8 cellular contexts compared by ENCODE assay signal in the genomic region with DNA sequence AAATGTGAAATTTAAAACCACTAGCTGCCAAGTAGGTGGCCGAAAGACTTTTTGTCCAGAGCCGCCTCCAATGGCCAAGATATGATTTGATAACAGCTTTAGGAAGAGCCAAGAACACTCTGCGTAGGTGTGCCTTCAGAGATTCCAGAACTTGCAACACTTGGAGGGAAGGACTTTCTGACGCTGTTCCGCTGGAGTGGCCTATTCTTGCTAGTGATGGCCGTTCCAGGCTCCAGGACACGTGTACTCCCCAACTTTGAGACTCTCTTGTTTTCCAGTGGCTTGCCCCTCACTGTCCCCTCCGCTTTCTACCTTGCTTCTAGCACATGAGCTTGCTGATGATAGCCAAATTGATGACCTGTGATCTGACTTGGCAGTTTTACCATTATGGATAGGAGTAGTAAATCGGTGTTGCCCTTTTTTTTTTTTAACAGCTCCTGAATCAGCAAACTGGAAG. TPM values are rescaled to one million over a fixed set of nuclear protein-coding genes. Genes with fewer than 3 reads are reported as not detected.
DNase-seq lines count a peak whose midpoint lies in the region; ATAC-seq and TF ChIP-seq lines count a peak whose summit lies in the region.

No MANE protein-coding gene starts in this region.

- 0 out of 2 replicates have a peak overlapping the region, but pooled peaks have one; percentile 4 for H3K18ac ChIP-seq in IMR-90 (ENCODE audit: low read depth, low read length)

- CTCF ChIA-PET in IMR-90 (lab: Yijun Ruan, JAX), result interaction anchor here (0.7 to 3.0 kb wide), 2 partner anchors 29 to 48 kb away, joined by 3 to 17 read pairs; no protein-coding TSS in a partner anchor
- CTCF ChIA-PET in activated CD8-positive, alpha-beta T cell treated with anti-CD3 and anti-CD28 coated beads, Interleukin-2, amount 10 ng/mL, durations not matched to agents 7 days and 5 days (lab: Charles Lee), result interaction anchor here (1.2 to 2.0 kb wide), 3 partner anchors 30 to 237 kb away, joined by 3 to 16 read pairs (median 7); a partner anchor contains a TSS

- H3K4me1 ChIP-seq in IMR-90 (ENCODE audit: control insufficient read depth, insufficient read depth, low read length), result peaks cover 16% of the 10 kb centered on the region

- in situ Hi-C loops in IMR-90 (cut with MboI; ENCODE audit: low sequenced_read_pairs), result no loop called here

- peak overlapping the region; percentile 28 for H3K56ac ChIP-seq in IMR-90 (ENCODE audit: extremely low read depth, insufficient read depth, low read length)

- H3F3A ChIP-seq in neural cell (ENCODE audit: insufficient read depth, low read length, poor library complexity, severe bottlenecking), result no peaks in the 10 kb centered on the region

- peaks cover 60% of the 10 kb centered on the region for H3K4me1 Mint-ChIP-seq in activated CD8-positive, alpha-beta T cell treated with anti-CD3 and anti-CD28 coated beads, Interleukin-2, amount 10 ng/mL, durations not matched to agents 7 days and 5 days (ENCODE audit: low read depth)

- peaks cover 13% of the 10 kb centered on the region for H3K36me3 ChIP-seq in IMR-90 (ENCODE audit: control insufficient read depth, insufficient read depth, low read length)
- H3K36me3 ChIP-seq in neural cell (ENCODE audit: insufficient read depth, low read length), result peaks cover 9% of the 10 kb centered on the region

- H3K4ac ChIP-seq in IMR-90 (ENCODE audit: low read depth, low read length), result peak overlapping the region; percentile 91

- peak overlapping the region; percentile 75 for H2AK9ac ChIP-seq in IMR-90 (replicated peaks; ENCODE audit: low read depth, low read length, poor library complexity)

- H3K27ac ChIP-seq in IMR-90 (ENCODE audit: insufficient read depth, low read length) (peak overlapping the region; percentile 98), neural cell (ENCODE audit: low read length) (peak overlapping the region; percentile 72)

- peak overlapping the region; percentile 98 for H3K9ac ChIP-seq in IMR-90 (ENCODE audit: low read depth, low read length)
- peak overlapping the region; percentile 89 for H3K9ac ChIP-seq in neural cell (ENCODE audit: low read length)

- H4K20me1 ChIP-seq in IMR-90 (ENCODE audit: insufficient read depth, low read length) (peaks cover 23% of the 10 kb centered on the region; the same call in 1 of the 2 replicates), neural cell (ENCODE audit: insufficient read depth) (no peaks in the 10 kb centered on the region)

- ATAC-seq in IMR-90 (ENCODE audit: low read depth), result no peak; the same call in 1 of the 2 replicates
- ATAC-seq in activated CD8-positive, alpha-beta T cell treated with anti-CD3 and anti-CD28 coated beads, Interleukin-2, amount 10 ng/mL, durations not matched to agents 7 days and 5 days, result no peak
- no peak for ATAC-seq in HG02938 (IDR thresholded peaks at IDR 0.05; ENCODE audit: unreplicated experiment)

- dilution Hi-C loops in IMR-90 (cut with HindIII; ENCODE audit: low sequenced_read_pairs, unreplicated experiment), result no loop called here

- 0% methylated on average over 6 of the region's 9 CpGs; no CpG with 5 or more reads in 1 of the 2 experiments for WGBS in IMR-90 (ENCODE audit: extremely low coverage in 2 of 2, insufficient read length in 1 of 2), 2 experiments

- H3K9me2 ChIP-seq in neural cell (ENCODE audit: insufficient read depth, low read length), result no peaks in the 10 kb centered on the region

- H3K4me3 Mint-ChIP-seq in activated CD8-positive, alpha-beta T cell treated with anti-CD3 and anti-CD28 coated beads, Interleukin-2, amount 10 ng/mL, durations not matched to agents 7 days and 5 days, result peak overlapping the region; percentile 93

- no peak for TF ChIP-seq CTCF in IMR-90 (conservative IDR thresholded peaks at IDR 0.05; ENCODE audit: low read depth, low read length)
- no peak for TF ChIP-seq CTCF in neural cell (IDR thresholded peaks at IDR 0.05; ENCODE audit: poor library complexity, severe bottlenecking)

- no TSS peak for BruUV-seq in IMR-90 (replicated peaks; lab: Mats Ljungman, UMichigan)

- H3K9me1 ChIP-seq in IMR-90 (ENCODE audit: insufficient read depth, low read length), result peaks cover 7% of the 10 kb centered on the region; the same call in 1 of the 2 replicates

- no peaks in the 10 kb centered on the region for H3K27me3 Mint-ChIP-seq in activated CD8-positive, alpha-beta T cell treated with anti-CD3 and anti-CD28 coated beads, Interleukin-2, amount 10 ng/mL, durations not matched to agents 7 days and 5 days (ENCODE audit: low read depth)

- peak overlapping the region; percentile 97 for H2AFZ ChIP-seq in IMR-90 (replicated peaks; ENCODE audit: low read length, poor library complexity)
- peak overlapping the region; percentile 75 for H2AFZ ChIP-seq in neural cell (ENCODE audit: low read depth, low read length)

- TF ChIP-seq RAD21 in IMR-90 (IDR thresholded peaks at IDR 0.05; ENCODE audit: low read length), result no peak
- no peak for TF ChIP-seq RAD21 in neural cell (conservative IDR thresholded peaks at IDR 0.05)

- H3K36me3 Mint-ChIP-seq in activated CD8-positive, alpha-beta T cell treated with anti-CD3 and anti-CD28 coated beads, Interleukin-2, amount 10 ng/mL, durations not matched to agents 7 days and 5 days (ENCODE audit: low read depth), result peaks cover 56% of the 10 kb centered on the region

- H2BK120ac ChIP-seq in IMR-90 (ENCODE audit: low read depth, low read length), result no peak overlapping the region

- peak overlapping the region; percentile 89 for H3K27ac Mint-ChIP-seq in activated CD8-positive, alpha-beta T cell treated with anti-CD3 and anti-CD28 coated beads, Interleukin-2, amount 10 ng/mL, durations not matched to agents 7 days and 5 days

- H3K14ac ChIP-seq in IMR-90 (replicated peaks; ENCODE audit: low read depth, low read length), result peak overlapping the region; percentile 91

- no peaks in the 10 kb centered on the region for H3K27me3 ChIP-seq in IMR-90 (ENCODE audit: control insufficient read depth, insufficient read depth, low read length)
- H3K27me3 ChIP-seq in neural cell (ENCODE audit: insufficient read depth, low read depth, low read length), result no peaks in the 10 kb centered on the region

- peaks cover 18% of the 10 kb centered on the region for H3K79me2 ChIP-seq in neural cell (replicated peaks; ENCODE audit: insufficient read depth, low read length)

- H2BK20ac ChIP-seq in IMR-90 (ENCODE audit: low read depth, low read length), result 0 out of 2 replicates have a peak overlapping the region, but pooled peaks have one; percentile 6

- peaks cover 7% of the 10 kb centered on the region for H3K9me3 Mint-ChIP-seq in activated CD8-positive, alpha-beta T cell treated with anti-CD3 and anti-CD28 coated beads, Interleukin-2, amount 10 ng/mL, durations not matched to agents 7 days and 5 days (ENCODE audit: insufficient read depth)

- POLR2A ChIA-PET in IMR-90 (lab: Charles Lee; ENCODE audit: unreplicated experiment), result interaction anchor here (0.6 to 1.5 kb wide), 4 partner anchors 11 to 682 kb away, joined by 3 to 5 read pairs (median 3); no protein-coding TSS in a partner anchor
- POLR2A ChIA-PET in activated CD8-positive, alpha-beta T cell treated with anti-CD3 and anti-CD28 coated beads, Interleukin-2, amount 10 ng/mL, durations not matched to agents 7 days and 5 days (lab: Charles Lee), result interaction anchor here (0.8 to 3.2 kb wide), 11 partner anchors 9 to 390 kb away, joined by 3 to 28 read pairs (median 4); a partner anchor contains a TSS

- TF ChIP-seq EP300 in neural cell (conservative IDR thresholded peaks at IDR 0.05; ENCODE audit: poor library complexity, severe bottlenecking), result no peak

- H4K8ac ChIP-seq in IMR-90 (ENCODE audit: low read depth in 2 of 2, low read length in 2 of 2), result peak overlapping the region; percentile 2 to 70; a peak in 2 of 4 replicates

- no peak overlapping the region for H2BK15ac ChIP-seq in IMR-90 (ENCODE audit: low read depth, low read length)

- H4K5ac ChIP-seq in IMR-90 (ENCODE audit: low read depth, low read length), result no peak overlapping the region

- intact Hi-C loops in IMR-90 (cut with micrococcal nuclease), result loop anchor here (1.0 to 5.0 kb wide), 3 partner anchors 47 to 546 kb away; a partner anchor contains a TSS

- H2BK5ac ChIP-seq in IMR-90 (ENCODE audit: low read depth, low read length, poor library complexity, severe bottlenecking), result peak overlapping the region; percentile 87

- peak overlapping the region; percentile 62; the same call in 1 of the 2 replicates for H4K91ac ChIP-seq in IMR-90 (ENCODE audit: insufficient read depth, low read depth, low read length)

- peak; percentile 64 for DNase-seq in COLO829 (ENCODE audit: low spot score)
- peak; percentile 82 for DNase-seq in IMR-90
- DNase-seq in activated CD8-positive, alpha-beta T cell treated with anti-CD3 and anti-CD28 coated beads, Interleukin-2, amount 10 ng/mL, durations not matched to agents 7 days and 5 days, result no peak
- DNase-seq in foreskin melanocyte, result peak; percentile 24
- DNase-seq in NCI-H446 treated with DMSO at 0.1 percent for 48 hours (lab: John Stamatoyannopoulos, UW), result no peak
- no peak for DNase-seq in NCI-H69 (lab: John Stamatoyannopoulos, UW)

- peak overlapping the region; percentile 91 for H3K4me2 ChIP-seq in IMR-90 (ENCODE audit: low read depth, low read length)
- H3K4me2 ChIP-seq in neural cell (ENCODE audit: low read length), result peak overlapping the region; percentile 82

- peaks cover 22 to 75% of the 10 kb centered on the region in 2 experiments for H3K79me1 ChIP-seq in IMR-90 (ENCODE audit: low read depth in 1 of 2, low read length in 2 of 2)

- H3K9me3 ChIP-seq in IMR-90 (ENCODE audit: control insufficient read depth, insufficient read depth, low read length) (no peaks in the 10 kb centered on the region), neural cell (ENCODE audit: low read length) (no peaks in the 10 kb centered on the region)

- H2AK5ac ChIP-seq in IMR-90 (ENCODE audit: low read depth, low read length), result peak overlapping the region; percentile 75

- TF ChIP-seq POLR2A in IMR-90 (IDR thresholded peaks at IDR 0.05; ENCODE audit: low read depth, low read length), result no peak

- H3K4me3 ChIP-seq in IMR-90 (ENCODE audit: insufficient read depth, low read depth, low read length) (peak overlapping the region; percentile 95), neural cell (ENCODE audit: low read length) (peak overlapping the region; percentile 97)

- peak overlapping the region; percentile 96 for H3K23ac ChIP-seq in IMR-90 (ENCODE audit: low read depth, low read length)

TF ChIP-seq in IMR-90, 13 proteins besides CTCF, POLR2A, EP300 and RAD21 (continues in another document):
- no peak for TF ChIP-seq SMC3 (IDR thresholded peaks at IDR 0.05; ENCODE audit: low read depth, low read length)
- no peak for TF ChIP-seq RFX5 (IDR thresholded peaks at IDR 0.05; ENCODE audit: low read depth, low read length)

TF ChIP-seq in neural cell, 6 proteins besides CTCF, POLR2A, EP300 and RAD21:
- no peak for TF ChIP-seq POLR2AphosphoS5 (IDR thresholded peaks at IDR 0.05)
- TF ChIP-seq MXI1 (conservative IDR thresholded peaks at IDR 0.05; ENCODE audit: poor library complexity, severe bottlenecking), result peak; percentile 16

RNA-seq across cellular contexts. Expression of a gene that starts 1.0 kb away (rescaled TPM):
- total RNA-seq in IMR-90 (2012; rRNA removed), result 293 and 373 TPM in 2 replicates
- polyA plus RNA-seq in IMR-90 (2012; rRNA removed), result 348 and 426 TPM in 2 replicates
- 183 and 353 TPM in 2 replicates for polyA plus RNA-seq in IMR-90 (2012; cell fraction: cytosol; rRNA removed)
- 78.5 and 401 TPM in 2 replicates for polyA plus RNA-seq in IMR-90 (2012; cell fraction: nucleus; rRNA removed; ENCODE audit: low replicate concordance)
- 100 to 1,000 TPM; 144 to 155 TPM for total RNA-seq in activated CD8-positive, alpha-beta T cell treated with anti-CD3 and anti-CD28 coated beads, Interleukin-2, amount 10 ng/mL, durations not matched to agents 7 days and 5 days
- polyA plus RNA-seq in neural cell, result 111 and 118 TPM in 2 replicates
- 71.3 and 77.9 TPM in 2 replicates for polyA minus RNA-seq in neural cell

Comparison
In these comparisons a context has a peak if more than half of its experiments do, and no peak if none do; other contexts are left out.
1. DNase-seq: peak in COLO829 (single experiment), IMR-90 (single experiment) and foreskin melanocyte (single experiment); none in activated CD8-positive, alpha-beta T cell treated with anti-CD3 and anti-CD28 coated beads, Interleukin-2, amount 10 ng/mL, durations not matched to agents 7 days and 5 days (single experiment), NCI-H446 treated with DMSO at 0.1 percent for 48 hours (single experiment) and NCI-H69 (single experiment).